ENCODE assay signal across 13 cellular contexts in the genomic region with DNA sequence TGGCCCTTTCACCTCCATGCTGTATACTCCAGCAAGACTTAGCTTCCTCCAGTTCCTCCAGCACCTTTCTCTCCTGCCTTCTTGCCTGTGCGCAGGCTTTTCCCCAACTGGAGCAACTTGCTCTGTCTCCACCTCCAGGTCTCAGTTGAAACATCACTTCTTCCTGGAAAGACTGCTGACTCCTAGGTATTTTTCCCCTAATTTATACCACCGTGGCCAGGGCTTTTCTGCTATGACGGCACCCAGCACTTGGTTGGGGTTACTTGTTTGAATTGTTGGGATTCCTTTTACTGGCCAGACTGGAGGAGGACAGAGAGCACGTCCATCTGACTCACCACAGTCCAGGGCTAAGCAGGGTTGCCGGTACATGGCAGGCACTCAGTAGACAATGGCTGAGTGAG.
A peak's percentile ranks its signal among the peaks of the same experiment; 100 is the strongest.
DNase-seq lines count a peak whose midpoint lies in the region; ATAC-seq and TF ChIP-seq lines count a peak whose summit lies in the region.
"Had no signal": no experiment of that assay in that cellular context is flagged by ENCODE, and none has a peak within 500 bp of the region (broad histone marks: within the 10 kb centered on the region; RNA-seq: fewer than 3 reads in every experiment).

No MANE protein-coding gene starts in this region.

- H3K4me1 Mint-ChIP-seq in MCF 10A (ENCODE audit: insufficient read depth, unreplicated experiment): peaks cover 5% of the 10 kb centered on the region
- H3K4me1 Mint-ChIP-seq in activated T-helper 17 cell treated with anti-CD3 and anti-CD28 coated beads, Interleukin-2, amount 50 U/mL, for 72 hours: peaks cover 20% of the 10 kb centered on the region

- TF ChIP-seq CTCF in MCF 10A (IDR thresholded peaks at IDR 0.05; ENCODE audit: unreplicated experiment) (no peak), breast epithelium (IDR thresholded peaks at IDR 0.05) (no peak), kidney epithelial cell (IDR thresholded peaks at IDR 0.05; ENCODE audit: insufficient read depth, low read length, poor library complexity, severe bottlenecking) (peak; percentile 42)

- peaks cover 0 to 4% of the 10 kb centered on the region in 2 donors for H3K9me3 ChIP-seq in breast epithelium

- no peak overlapping the region for H3K4me3 Mint-ChIP-seq in MCF 10A (ENCODE audit: unreplicated experiment)
- peak overlapping the region; percentile 31 for H3K4me3 Mint-ChIP-seq in activated T-helper 17 cell treated with anti-CD3 and anti-CD28 coated beads, Interleukin-2, amount 50 U/mL, for 72 hours
- H3K4me3 Mint-ChIP-seq: activated naive CD8-positive, alpha-beta T cell; neural progenitor cell had no signal

- H3K36me3 Mint-ChIP-seq in MCF 10A (ENCODE audit: insufficient read depth, unreplicated experiment): no peaks in the 10 kb centered on the region
- no peaks in the 10 kb centered on the region for H3K36me3 Mint-ChIP-seq in activated T-helper 17 cell treated with anti-CD3 and anti-CD28 coated beads, Interleukin-2, amount 50 U/mL, for 72 hours (ENCODE audit: low read depth)
- H3K36me3 Mint-ChIP-seq: activated naive CD8-positive, alpha-beta T cell; neural progenitor cell had no signal

- H3K4me3 ChIP-seq in breast epithelium (no peak overlapping the region), kidney epithelial cell (ENCODE audit: low read depth, low read length) (no peak overlapping the region)
- H3K4me3 ChIP-seq: neural progenitor cell, SK-N-MC had no signal

- intact Hi-C loops in MCF 10A (cut with micrococcal nuclease): loop anchor here (5.0 kb wide), 1 partner anchor 134 kb away; no protein-coding TSS in a partner anchor
- intact Hi-C loops in breast epithelium (cut with DNase I; ENCODE audit: low total_unique reads): no loop called here

- no peak for TF ChIP-seq POLR2A in breast epithelium (IDR thresholded peaks at IDR 0.05)

- CTCF ChIA-PET in MCF 10A (lab: Yijun Ruan, JAX): interaction anchor here (0.6 to 2.3 kb wide), 4 partner anchors 13 to 541 kb away, joined by 3 to 18 read pairs (median 4); no protein-coding TSS in a partner anchor

- no peaks in the 10 kb centered on the region for H3K9me3 Mint-ChIP-seq in MCF 10A (ENCODE audit: unreplicated experiment)
- no peaks in the 10 kb centered on the region for H3K9me3 Mint-ChIP-seq in activated T-helper 17 cell treated with anti-CD3 and anti-CD28 coated beads, Interleukin-2, amount 50 U/mL, for 72 hours

- H3K36me3 ChIP-seq in breast epithelium (no peaks in the 10 kb centered on the region), kidney epithelial cell (ENCODE audit: control insufficient read depth, insufficient read depth, low read length) (no peaks in the 10 kb centered on the region)
- H3K36me3 ChIP-seq: neural progenitor cell had no signal

- peak; percentile 36 for DNase-seq in MCF 10A (ENCODE audit: unreplicated experiment)
- DNase-seq in breast epithelium (ENCODE audit: low spot score in 2 of 2): no peak
- peak; percentile 96 for DNase-seq in kidney epithelial cell (ENCODE audit: low read depth)
- DNase-seq in NCI-H526 (lab: John Stamatoyannopoulos, UW): no peak
- no peak for DNase-seq in T-helper 1 cell
- DNase-seq: activated CD4-positive, alpha-beta T cell treated with anti-CD3 and anti-CD28 coated beads, Interleukin-2, amount 50 U/mL, for 1 hour; stimulated activated CD4-positive, alpha-beta T cell treated with anti-CD3 and anti-CD28 coated beads, Interleukin-2, amount 100 ng/mL, for 24 hours had no signal

- H3K27me3 Mint-ChIP-seq in MCF 10A (ENCODE audit: insufficient read depth, unreplicated experiment): peaks cover 67% of the 10 kb centered on the region
- peaks cover 48% of the 10 kb centered on the region for H3K27me3 Mint-ChIP-seq in activated T-helper 17 cell treated with anti-CD3 and anti-CD28 coated beads, Interleukin-2, amount 50 U/mL, for 72 hours

- no peaks in the 10 kb centered on the region for H3K4me1 ChIP-seq in breast epithelium

- no peak overlapping the region for H3K27ac Mint-ChIP-seq in MCF 10A (ENCODE audit: low read depth, unreplicated experiment)
- H3K27ac Mint-ChIP-seq in activated T-helper 17 cell treated with anti-CD3 and anti-CD28 coated beads, Interleukin-2, amount 50 U/mL, for 72 hours: no peak overlapping the region
- H3K27ac Mint-ChIP-seq: activated naive CD8-positive, alpha-beta T cell; neural progenitor cell had no signal

- no TSS peak for BruUV-seq in MCF 10A (replicated peaks; lab: Mats Ljungman, UMichigan)

- POLR2A ChIA-PET in MCF 10A (lab: Yijun Ruan, JAX): no interaction called here

- H3K27ac ChIP-seq in breast epithelium: no peak overlapping the region
- H3K27ac ChIP-seq: neural progenitor cell, SK-N-MC had no signal

- H3K27me3 ChIP-seq in breast epithelium: peaks cover 0 to 17% of the 10 kb centered on the region in 2 donors
- H3K27me3 ChIP-seq in kidney epithelial cell (ENCODE audit: control insufficient read depth, insufficient read depth, low read length): no peaks in the 10 kb centered on the region
- H3K27me3 ChIP-seq: neural progenitor cell had no signal

- peak; percentile 30 for ATAC-seq in activated T-helper 17 cell treated with anti-CD3 and anti-CD28 coated beads, Interleukin-2, amount 50 U/mL, for 72 hours (replicated peaks)
- no peak for ATAC-seq in GM19023 (IDR thresholded peaks at IDR 0.05; ENCODE audit: unreplicated experiment)
- no peak for ATAC-seq in HG03039 (IDR thresholded peaks at IDR 0.05; ENCODE audit: unreplicated experiment)

Comparison
In these comparisons a context has a peak if more than half of its experiments do, and no peak if none do; other contexts are left out.
1. DNase-seq: peak in MCF 10A (single experiment) and kidney epithelial cell (single experiment); none in breast epithelium (0 of 2), NCI-H526 (0 of 2) and T-helper 1 cell (0 of 5).